ENCODE assay signal across 18 cellular contexts in the genomic region with DNA sequence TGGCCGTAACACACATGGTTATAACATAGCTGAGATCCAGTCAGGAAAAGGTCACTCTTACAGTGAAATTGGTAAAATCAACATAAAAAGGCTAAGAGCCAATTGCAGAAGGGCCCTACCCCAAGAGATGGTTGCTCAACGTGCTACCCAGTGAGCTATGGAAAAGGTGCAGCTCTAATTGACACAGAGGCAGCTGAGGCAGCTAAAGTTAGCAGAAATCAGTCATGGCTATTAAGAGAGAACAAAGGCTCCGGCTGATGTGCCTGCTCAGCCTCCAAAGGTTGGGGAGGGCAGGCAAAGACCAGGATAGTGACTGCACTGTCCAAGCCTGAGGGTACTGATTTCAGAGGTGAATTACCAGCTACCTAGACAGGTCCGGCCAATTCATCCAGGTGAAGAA.
DNase-seq lines count a peak whose midpoint lies in the region; ATAC-seq, FAIRE-seq and TF ChIP-seq lines count a peak whose summit lies in the region.
"Had no signal": no experiment of that assay in that cellular context is flagged by ENCODE, and none has a peak within 500 bp of the region (broad histone marks: within the 10 kb centered on the region; RNA-seq: fewer than 3 reads in every experiment).

No MANE protein-coding gene starts in this region.

- H3K27me3 Mint-ChIP-seq in activated T-helper 17 cell treated with anti-CD3 and anti-CD28 coated beads, Interleukin-2, amount 50 U/mL, for 72 hours: no peaks in the 10 kb centered on the region
- H3K27me3 Mint-ChIP-seq in type B pancreatic cell: no peaks in the 10 kb centered on the region
- H3K27me3 Mint-ChIP-seq: CD4-positive, alpha-beta memory T cell had no signal

- H3K4me1 ChIP-seq in liver (ENCODE audit: control insufficient read depth in 4 of 4, insufficient read depth in 4 of 4, low read length in 3 of 4) (no peaks in the 10 kb centered on the region), HepG2 (ENCODE audit: insufficient read depth, low read length) (peaks cover 3% of the 10 kb centered on the region), mammary epithelial cell (ENCODE audit: insufficient read depth, low read length) (no peaks in the 10 kb centered on the region)

- no peak overlapping the region for H3K4me3 Mint-ChIP-seq in activated T-helper 17 cell treated with anti-CD3 and anti-CD28 coated beads, Interleukin-2, amount 50 U/mL, for 72 hours
- H3K4me3 Mint-ChIP-seq in type B pancreatic cell: no peak overlapping the region
- H3K4me3 Mint-ChIP-seq: CD4-positive, alpha-beta memory T cell had no signal

- no peak for FAIRE-seq in HepG2 (lab: Jason Lieb, UNC)
- FAIRE-seq: A204.1, H54 had no signal

- H3K36me3 Mint-ChIP-seq in activated T-helper 17 cell treated with anti-CD3 and anti-CD28 coated beads, Interleukin-2, amount 50 U/mL, for 72 hours (ENCODE audit: low read depth): peaks cover 96% of the 10 kb centered on the region
- H3K36me3 Mint-ChIP-seq in type B pancreatic cell: peaks cover 19% of the 10 kb centered on the region
- peaks cover 14 to 20% of the 10 kb centered on the region in 2 donors for H3K36me3 Mint-ChIP-seq in activated naive CD4-positive, alpha-beta T cell treated with anti-CD3 and anti-CD28 coated beads, Interleukin-2, amount 50 U/mL, for 72 hours

- no peaks in the 10 kb centered on the region for H3K9me3 ChIP-seq in liver (ENCODE audit: control insufficient read depth in 4 of 4, low read length in 3 of 4)
- H3K9me3 ChIP-seq in HepG2 (ENCODE audit: low read length): no peaks in the 10 kb centered on the region
- H3K9me3 ChIP-seq in mammary epithelial cell (replicated peaks; ENCODE audit: insufficient read depth, low read length): no peaks in the 10 kb centered on the region

- H4K20me1 ChIP-seq in HepG2 (ENCODE audit: insufficient read depth, low read length): no peaks in the 10 kb centered on the region
- no peaks in the 10 kb centered on the region for H4K20me1 ChIP-seq in mammary epithelial cell (ENCODE audit: insufficient read depth, low read length)

- TF ChIP-seq CTCF in liver (IDR thresholded peaks at IDR 0.05; ENCODE audit: low read depth, low read length, missing input control) (no peak), HepG2 (CRISPR knock-in tag; IDR thresholded peaks at IDR 0.05) (no peak), type B pancreatic cell (conservative IDR thresholded peaks at IDR 0.05) (no peak), omental fat pad (IDR thresholded peaks at IDR 0.05) (no peak), mammary epithelial cell (conservative IDR thresholded peaks at IDR 0.05 in 1 of 2, IDR thresholded peaks at IDR 0.05 in 1 of 2; ENCODE audit: extremely low read depth in 1 of 2, insufficient read depth in 1 of 2, low read depth in 1 of 2, low read length in 2 of 2) (no peak)

- H2AFZ ChIP-seq in HepG2 (ENCODE audit: low read length) (no peak overlapping the region), mammary epithelial cell (ENCODE audit: low read depth, low read length) (no peak overlapping the region)

- H3K9ac ChIP-seq in liver (ENCODE audit: low read depth in 1 of 2, low read length in 2 of 2) (no peak overlapping the region), HepG2 (ENCODE audit: insufficient read depth, low read depth, low read length) (no peak overlapping the region), mammary epithelial cell (ENCODE audit: insufficient read depth, low read length) (no peak overlapping the region)

- 75% methylated on average over 4 of the region's 4 CpGs for WGBS in liver
- WGBS in HepG2 (ENCODE audit: low lambda C conversion rate): 91% methylated on average over 3 of the region's 4 CpGs
- WGBS in mammary epithelial cell (ENCODE audit: low coverage, missing lambda C conversion rate): 98% methylated on average over 4 of the region's 4 CpGs

- intact Hi-C loops in HepG2 (cut with micrococcal nuclease; ENCODE audit: unreplicated experiment) (no loop called here), mammary epithelial cell (cut with micrococcal nuclease) (no loop called here)

- ATAC-seq in HepG2 (no peak), omental fat pad (ENCODE audit: low FRiP score) (no peak)
- no peak for ATAC-seq in activated T-helper 17 cell treated with anti-CD3 and anti-CD28 coated beads, Interleukin-2, amount 50 U/mL, for 72 hours (replicated peaks)
- ATAC-seq in activated naive CD4-positive, alpha-beta T cell treated with anti-CD3 and anti-CD28 coated beads, Interleukin-2, amount 50 U/mL, for 72 hours: no peak
- ATAC-seq: Panc1 had no signal

- in situ Hi-C loops in HepG2 (cut with HindIII; ENCODE audit: extremely low pct_ligation_motif_present, low pct_unique_long_range_greater_than_20kb): no loop called here
- in situ Hi-C loops in mammary epithelial cell (cut with MboI; ENCODE audit: low sequenced_read_pairs in 2 of 2): no loop called here

- H3K9me3 Mint-ChIP-seq in activated T-helper 17 cell treated with anti-CD3 and anti-CD28 coated beads, Interleukin-2, amount 50 U/mL, for 72 hours: no peaks in the 10 kb centered on the region
- no peaks in the 10 kb centered on the region for H3K9me3 Mint-ChIP-seq in type B pancreatic cell
- peaks cover 0 to 8% of the 10 kb centered on the region in 2 donors for H3K9me3 Mint-ChIP-seq in activated naive CD4-positive, alpha-beta T cell treated with anti-CD3 and anti-CD28 coated beads, Interleukin-2, amount 50 U/mL, for 72 hours
- H3K9me3 Mint-ChIP-seq: CD4-positive, alpha-beta memory T cell had no signal

- H3K4me2 ChIP-seq in HepG2 (ENCODE audit: low read depth, low read length) (no peak overlapping the region), mammary epithelial cell (ENCODE audit: insufficient read depth, low read depth, low read length) (no peak overlapping the region)

- DNase-seq in HepG2 (ENCODE audit: low spot score) (no peak), myocyte (ENCODE audit: low read depth) (peak; percentile 45), type B pancreatic cell (ENCODE audit: extremely low spot score, unreplicated experiment) (no peak), omental fat pad (ENCODE audit: low spot score) (no peak), mammary epithelial cell (no peak)
- no peak for DNase-seq in activated naive CD4-positive, alpha-beta T cell treated with anti-CD3 and anti-CD28 coated beads, Interleukin-2, amount 50 U/mL, for 72 hours (ENCODE audit: low spot score in 2 of 2)
- DNase-seq: CD4-positive, alpha-beta memory T cell; IMR-90; Karpas-422; NCI-H1048; NCI-H1694 treated with DMSO at 0.1 percent for 48 hours; NCI-H226; NCI-H524 treated with DMSO at 0.1 percent for 48 hours had no signal

- TF ChIP-seq RAD21 in liver (IDR thresholded peaks at IDR 0.05) (no peak), HepG2 (CRISPR knock-in tag; IDR thresholded peaks at IDR 0.05) (no peak)

- TF ChIP-seq EP300 in HepG2 (IDR thresholded peaks at IDR 0.05; ENCODE audit: low read depth in 2 of 2, low read length in 2 of 2) (no peak), HepG2 (CRISPR knock-in tag; IDR thresholded peaks at IDR 0.05; ENCODE audit: borderline replicate concordance) (no peak)

- H3K27me3 ChIP-seq in liver (ENCODE audit: control insufficient read depth in 4 of 4, insufficient read depth in 4 of 4, low read length in 3 of 4) (no peaks in the 10 kb centered on the region), HepG2 (ENCODE audit: control insufficient read depth in 1 of 2, insufficient read depth in 2 of 2, low read length in 2 of 2) (no peaks in the 10 kb centered on the region), mammary epithelial cell (ENCODE audit: insufficient read depth, low read length) (no peaks in the 10 kb centered on the region)

- dilution Hi-C loops in mammary epithelial cell (cut with HindIII; ENCODE audit: low sequenced_read_pairs): no loop called here

- H3K36me3 ChIP-seq in liver (ENCODE audit: control insufficient read depth in 4 of 4, insufficient read depth in 3 of 4, low read depth in 1 of 4, low read length in 3 of 4): peaks cover 7 to 48% (median 27%) of the 10 kb centered on the region in 4 donors
- H3K36me3 ChIP-seq in HepG2 (replicated peaks in 1 of 2; ENCODE audit: control insufficient read depth in 1 of 2, insufficient read depth in 2 of 2, low read length in 2 of 2): peaks cover 6 to 17% of the 10 kb centered on the region in 2 experiments
- H3K36me3 ChIP-seq in mammary epithelial cell (ENCODE audit: insufficient read depth, low read length): peaks cover 12% of the 10 kb centered on the region

- peak overlapping the region; percentile 28 for H3K27ac Mint-ChIP-seq in activated T-helper 17 cell treated with anti-CD3 and anti-CD28 coated beads, Interleukin-2, amount 50 U/mL, for 72 hours
- peak overlapping the region; percentile 37 for H3K27ac Mint-ChIP-seq in type B pancreatic cell
- no peak overlapping the region for H3K27ac Mint-ChIP-seq in activated naive CD4-positive, alpha-beta T cell treated with anti-CD3 and anti-CD28 coated beads, Interleukin-2, amount 50 U/mL, for 72 hours

- no peak overlapping the region for H3K27ac ChIP-seq in liver (ENCODE audit: low read depth in 1 of 2, low read length in 2 of 2)
- no peak overlapping the region for H3K27ac ChIP-seq in HepG2 (ENCODE audit: extremely low read length, insufficient read depth, low read length)
- H3K27ac ChIP-seq in mammary epithelial cell (ENCODE audit: insufficient read depth, low read depth, low read length): no peak overlapping the region

- POLR2A ChIA-PET in HepG2 (lab: Yijun Ruan, JAX): no interaction called here

- no peak overlapping the region for H3K4me3 ChIP-seq in liver (ENCODE audit: low read depth in 1 of 3, low read length in 3 of 3)
- no peak overlapping the region for H3K4me3 ChIP-seq in HepG2 (replicated peaks in 1 of 3; ENCODE audit: insufficient read depth in 1 of 3, low read depth in 2 of 3, low read length in 3 of 3)
- no peak overlapping the region for H3K4me3 ChIP-seq in mammary epithelial cell (replicated peaks in 1 of 3; ENCODE audit: insufficient read depth in 1 of 3, low read depth in 2 of 3, low read length in 3 of 3)

- CTCF ChIA-PET in HepG2 (lab: Yijun Ruan, JAX; ENCODE audit: low intra/inter-chr PET ratio, low total read pairs): no interaction called here
- CTCF ChIA-PET in mammary epithelial cell (lab: Charles Lee; ENCODE audit: low non-redundant PET): no interaction called here

- no peaks in the 10 kb centered on the region for H3K79me2 ChIP-seq in HepG2 (ENCODE audit: insufficient read depth, low read length)
- no peaks in the 10 kb centered on the region for H3K79me2 ChIP-seq in mammary epithelial cell (ENCODE audit: insufficient read depth, low read length)

- BruUV-seq in HepG2 (replicated peaks; lab: Mats Ljungman, UMichigan) (no TSS peak), mammary epithelial cell (replicated peaks; lab: Mats Ljungman, UMichigan) (no TSS peak)

- H3K4me1 Mint-ChIP-seq in activated T-helper 17 cell treated with anti-CD3 and anti-CD28 coated beads, Interleukin-2, amount 50 U/mL, for 72 hours: peaks cover 11% of the 10 kb centered on the region
- H3K4me1 Mint-ChIP-seq in type B pancreatic cell (ENCODE audit: unreplicated experiment): no peaks in the 10 kb centered on the region

- TF ChIP-seq POLR2A in HepG2 (IDR thresholded peaks at IDR 0.05; ENCODE audit: insufficient read depth in 1 of 2, low read depth in 2 of 2, low read length in 2 of 2): no peak

TF ChIP-seq in liver, 16 proteins besides CTCF, POLR2A, EP300 and RAD21 (continues in another document):
- TF ChIP-seq TAF1 (conservative IDR thresholded peaks at IDR 0.05): no peak

Comparison
In these comparisons a context has a peak if more than half of its experiments do, and no peak if none do; other contexts are left out.
1. H3K27ac Mint-ChIP-seq: peak in activated T-helper 17 cell treated with anti-CD3 and anti-CD28 coated beads, Interleukin-2, amount 50 U/mL, for 72 hours (single experiment) and type B pancreatic cell (single experiment); none in activated naive CD4-positive, alpha-beta T cell treated with anti-CD3 and anti-CD28 coated beads, Interleukin-2, amount 50 U/mL, for 72 hours (0 of 2).